9 cellular contexts compared by ENCODE assay signal in the genomic region with DNA sequence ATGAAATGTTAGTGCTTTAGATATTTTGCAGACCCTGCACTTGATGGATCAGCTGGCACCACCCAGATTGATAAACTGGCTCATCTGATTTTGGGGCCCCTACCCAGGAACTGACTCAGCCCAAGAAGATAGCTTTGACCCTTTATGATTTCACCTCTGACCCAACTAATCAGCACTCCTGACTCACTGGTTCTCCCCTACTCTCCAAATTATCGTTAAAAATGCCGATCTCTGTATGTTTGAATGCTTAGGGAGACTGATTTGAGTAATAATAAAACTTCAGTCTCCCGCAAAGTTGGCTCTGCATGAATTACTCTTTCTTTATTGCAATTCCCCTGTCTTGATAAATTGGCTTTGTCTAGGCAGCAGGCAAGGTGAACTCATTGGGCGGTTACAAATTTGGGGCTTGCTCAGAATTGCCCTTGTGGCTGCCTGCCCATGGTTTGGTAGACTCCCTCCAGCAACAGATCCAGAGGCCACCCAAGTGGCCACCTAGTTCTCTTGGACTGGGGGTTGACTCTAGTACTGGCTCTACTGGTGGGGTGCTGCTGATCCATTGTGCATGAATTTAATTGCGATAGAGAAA. TPM values are rescaled to one million over a fixed set of nuclear protein-coding genes. Genes with fewer than 3 reads are reported as not detected.
"Had no signal": no experiment of that assay in that cellular context is flagged by ENCODE, and none has a peak within 500 bp of the region (broad histone marks: within the 10 kb centered on the region; RNA-seq: fewer than 3 reads in every experiment).

No MANE protein-coding gene starts in this region.

RNA-seq across cellular contexts. Expression of a gene that starts 48.2 kb away (rescaled TPM):
- total RNA-seq: LHCN-M2, MCF 10A, NCI-H460, OCI-LY7, PC-9, Right ventricle myocardium inferior, RPMI7951, SJCRH30, SK-MEL-5 had no signal
